ENCODE assay signal across 1 cellular context in the genomic region with DNA sequence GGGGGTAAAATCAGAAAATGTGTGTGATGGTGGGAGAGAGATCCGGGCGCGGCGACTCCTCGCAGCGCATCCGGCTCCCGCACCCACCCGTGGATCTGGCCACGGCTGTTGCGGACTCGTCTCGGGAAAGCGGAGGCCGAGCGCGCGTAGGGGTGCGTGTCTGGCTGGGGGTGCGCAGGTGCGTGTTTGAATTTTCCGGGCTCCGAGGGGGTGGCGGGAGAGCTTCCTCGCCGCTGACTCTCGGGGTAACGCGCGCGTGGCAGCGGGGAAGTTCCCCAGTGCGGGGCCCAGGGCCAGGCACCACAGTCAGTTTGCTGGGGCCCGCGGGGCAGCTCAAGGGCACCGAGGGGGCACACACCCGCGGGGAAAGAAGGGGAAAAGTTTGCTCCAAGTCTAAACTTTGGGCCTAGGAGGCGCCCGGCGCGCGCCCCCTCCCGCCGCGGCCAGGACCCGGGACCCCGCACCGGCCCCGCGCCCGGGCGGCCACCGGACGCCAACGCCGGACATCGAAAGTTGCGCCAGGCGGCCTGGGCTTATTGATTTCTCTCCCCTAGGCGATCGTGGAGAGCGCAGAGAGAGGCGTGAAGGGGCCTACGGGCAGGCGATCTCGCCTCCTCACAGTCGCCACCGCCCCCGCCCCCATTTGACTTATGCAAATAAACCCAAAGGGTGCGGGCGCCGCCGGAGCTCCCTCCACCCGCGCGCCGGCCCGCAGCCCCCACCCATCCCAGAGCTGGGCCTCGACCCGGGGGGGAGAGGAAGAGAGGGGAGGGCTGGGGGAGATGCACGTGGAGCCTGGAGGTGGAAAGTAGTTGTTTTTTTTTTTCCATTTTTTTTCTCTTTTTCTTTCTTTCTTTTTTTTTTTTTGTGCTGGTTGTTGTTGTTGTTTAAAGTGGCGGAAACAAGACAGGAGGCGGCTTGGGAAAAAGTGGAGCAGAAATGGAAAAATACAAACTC.
A peak's percentile ranks its signal among the peaks of the same experiment; 100 is the strongest.
TF ChIP-seq lines count a peak whose summit lies in the region.

No MANE protein-coding gene starts in this region.

TF ChIP-seq in HepG2, 621 proteins besides CTCF, POLR2A, EP300 and RAD21 (continued from another document and continues in another):
- TF ChIP-seq, protein P1, sequence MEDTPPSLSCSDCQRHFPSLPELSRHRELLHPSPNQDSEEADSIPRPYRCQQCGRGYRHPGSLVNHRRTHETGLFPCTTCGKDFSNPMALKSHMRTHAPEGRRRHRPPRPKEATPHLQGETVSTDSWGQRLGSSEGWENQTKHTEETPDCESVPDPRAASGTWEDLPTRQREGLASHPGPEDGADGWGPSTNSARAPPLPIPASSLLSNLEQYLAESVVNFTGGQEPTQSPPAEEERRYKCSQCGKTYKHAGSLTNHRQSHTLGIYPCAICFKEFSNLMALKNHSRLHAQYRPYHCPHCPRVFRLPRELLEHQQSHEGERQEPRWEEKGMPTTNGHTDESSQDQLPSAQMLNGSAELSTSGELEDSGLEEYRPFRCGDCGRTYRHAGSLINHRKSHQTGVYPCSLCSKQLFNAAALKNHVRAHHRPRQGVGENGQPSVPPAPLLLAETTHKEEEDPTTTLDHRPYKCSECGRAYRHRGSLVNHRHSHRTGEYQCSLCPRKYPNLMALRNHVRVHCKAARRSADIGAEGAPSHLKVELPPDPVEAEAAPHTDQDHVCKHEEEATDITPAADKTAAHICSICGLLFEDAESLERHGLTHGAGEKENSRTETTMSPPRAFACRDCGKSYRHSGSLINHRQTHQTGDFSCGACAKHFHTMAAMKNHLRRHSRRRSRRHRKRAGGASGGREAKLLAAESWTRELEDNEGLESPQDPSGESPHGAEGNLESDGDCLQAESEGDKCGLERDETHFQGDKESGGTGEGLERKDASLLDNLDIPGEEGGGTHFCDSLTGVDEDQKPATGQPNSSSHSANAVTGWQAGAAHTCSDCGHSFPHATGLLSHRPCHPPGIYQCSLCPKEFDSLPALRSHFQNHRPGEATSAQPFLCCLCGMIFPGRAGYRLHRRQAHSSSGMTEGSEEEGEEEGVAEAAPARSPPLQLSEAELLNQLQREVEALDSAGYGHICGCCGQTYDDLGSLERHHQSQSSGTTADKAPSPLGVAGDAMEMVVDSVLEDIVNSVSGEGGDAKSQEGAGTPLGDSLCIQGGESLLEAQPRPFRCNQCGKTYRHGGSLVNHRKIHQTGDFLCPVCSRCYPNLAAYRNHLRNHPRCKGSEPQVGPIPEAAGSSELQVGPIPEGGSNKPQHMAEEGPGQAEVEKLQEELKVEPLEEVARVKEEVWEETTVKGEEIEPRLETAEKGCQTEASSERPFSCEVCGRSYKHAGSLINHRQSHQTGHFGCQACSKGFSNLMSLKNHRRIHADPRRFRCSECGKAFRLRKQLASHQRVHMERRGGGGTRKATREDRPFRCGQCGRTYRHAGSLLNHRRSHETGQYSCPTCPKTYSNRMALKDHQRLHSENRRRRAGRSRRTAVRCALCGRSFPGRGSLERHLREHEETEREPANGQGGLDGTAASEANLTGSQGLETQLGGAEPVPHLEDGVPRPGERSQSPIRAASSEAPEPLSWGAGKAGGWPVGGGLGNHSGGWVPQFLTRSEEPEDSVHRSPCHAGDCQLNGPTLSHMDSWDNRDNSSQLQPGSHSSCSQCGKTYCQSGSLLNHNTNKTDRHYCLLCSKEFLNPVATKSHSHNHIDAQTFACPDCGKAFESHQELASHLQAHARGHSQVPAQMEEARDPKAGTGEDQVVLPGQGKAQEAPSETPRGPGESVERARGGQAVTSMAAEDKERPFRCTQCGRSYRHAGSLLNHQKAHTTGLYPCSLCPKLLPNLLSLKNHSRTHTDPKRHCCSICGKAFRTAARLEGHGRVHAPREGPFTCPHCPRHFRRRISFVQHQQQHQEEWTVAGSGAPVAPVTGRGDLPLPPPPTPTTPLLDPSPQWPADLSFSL (CRISPR knock-in tag; IDR thresholded peaks at IDR 0.05), result peak; percentile 36; the same call in 1 of the 2 replicates
- no peak for TF ChIP-seq ZBTB21 (CRISPR knock-in tag; IDR thresholded peaks at IDR 0.05)
- TF ChIP-seq ZNF224 (CRISPR knock-in tag; IDR thresholded peaks at IDR 0.05), result 0 out of 2 replicates have a peak, but pooled peaks have one; percentile 57
- 0 out of 2 replicates have a peak, but pooled peaks have one; percentile 44 for TF ChIP-seq NAIF1 (CRISPR knock-in tag; IDR thresholded peaks at IDR 0.05; ENCODE audit: borderline replicate concordance)
- TF ChIP-seq ASH2L (IDR thresholded peaks at IDR 0.05; ENCODE audit: insufficient read length, low read depth, low read length), result peak; percentile 47
- TF ChIP-seq ARNTL (CRISPR knock-in tag; IDR thresholded peaks at IDR 0.05), result peak; percentile 42; the same call in 1 of the 2 replicates
- TF ChIP-seq RXRA (CRISPR knock-in tag; IDR thresholded peaks at IDR 0.05), result 0 out of 2 replicates have a peak, but pooled peaks have one; percentile 5
- TF ChIP-seq KMT2A (CRISPR knock-in tag; IDR thresholded peaks at IDR 0.05), result peak; percentile 26; the same call in 1 of the 2 replicates
- peak; percentile 74 for TF ChIP-seq MXD4 (CRISPR knock-in tag; IDR thresholded peaks at IDR 0.05)
- TF ChIP-seq HNRNPK (IDR thresholded peaks at IDR 0.05; ENCODE audit: low read depth, low read length, poor library complexity, severe bottlenecking), result peak; percentile 41
- TF ChIP-seq ZMYM4 (CRISPR knock-in tag; IDR thresholded peaks at IDR 0.05), result no peak; the same call in 1 of the 2 replicates
- TF ChIP-seq GATA4 (IDR thresholded peaks at IDR 0.05; ENCODE audit: borderline replicate concordance, low read depth), result 0 out of 2 replicates have a peak, but pooled peaks have one; percentile 18
- peak; percentile 32; the same call in 1 of the 2 replicates for TF ChIP-seq FOXK2 (IDR thresholded peaks at IDR 0.05)
- TF ChIP-seq ONECUT2 (CRISPR knock-in tag; IDR thresholded peaks at IDR 0.05), result peak; percentile 90
- TF ChIP-seq, protein P2, sequence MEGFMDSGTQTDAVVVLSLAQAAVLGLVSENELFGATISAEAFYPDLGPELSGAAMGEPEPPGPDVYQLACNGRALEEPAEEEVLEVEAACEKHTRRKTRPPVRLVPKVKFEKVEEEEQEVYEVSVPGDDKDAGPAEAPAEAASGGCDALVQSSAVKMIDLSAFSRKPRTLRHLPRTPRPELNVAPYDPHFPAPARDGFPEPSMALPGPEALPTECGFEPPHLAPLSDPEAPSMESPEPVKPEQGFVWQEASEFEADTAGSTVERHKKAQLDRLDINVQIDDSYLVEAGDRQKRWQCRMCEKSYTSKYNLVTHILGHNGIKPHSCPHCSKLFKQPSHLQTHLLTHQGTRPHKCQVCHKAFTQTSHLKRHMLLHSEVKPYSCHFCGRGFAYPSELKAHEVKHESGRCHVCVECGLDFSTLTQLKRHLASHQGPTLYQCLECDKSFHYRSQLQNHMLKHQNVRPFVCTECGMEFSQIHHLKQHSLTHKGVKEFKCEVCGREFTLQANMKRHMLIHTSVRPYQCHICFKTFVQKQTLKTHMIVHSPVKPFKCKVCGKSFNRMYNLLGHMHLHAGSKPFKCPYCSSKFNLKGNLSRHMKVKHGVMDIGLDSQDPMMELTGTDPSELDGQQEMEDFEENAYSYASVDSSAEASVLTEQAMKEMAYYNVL (CRISPR knock-in tag; IDR thresholded peaks at IDR 0.05; ENCODE audit: borderline replicate concordance), result peak; percentile 65; the same call in 1 of the 2 replicates
- TF ChIP-seq, protein P3, sequence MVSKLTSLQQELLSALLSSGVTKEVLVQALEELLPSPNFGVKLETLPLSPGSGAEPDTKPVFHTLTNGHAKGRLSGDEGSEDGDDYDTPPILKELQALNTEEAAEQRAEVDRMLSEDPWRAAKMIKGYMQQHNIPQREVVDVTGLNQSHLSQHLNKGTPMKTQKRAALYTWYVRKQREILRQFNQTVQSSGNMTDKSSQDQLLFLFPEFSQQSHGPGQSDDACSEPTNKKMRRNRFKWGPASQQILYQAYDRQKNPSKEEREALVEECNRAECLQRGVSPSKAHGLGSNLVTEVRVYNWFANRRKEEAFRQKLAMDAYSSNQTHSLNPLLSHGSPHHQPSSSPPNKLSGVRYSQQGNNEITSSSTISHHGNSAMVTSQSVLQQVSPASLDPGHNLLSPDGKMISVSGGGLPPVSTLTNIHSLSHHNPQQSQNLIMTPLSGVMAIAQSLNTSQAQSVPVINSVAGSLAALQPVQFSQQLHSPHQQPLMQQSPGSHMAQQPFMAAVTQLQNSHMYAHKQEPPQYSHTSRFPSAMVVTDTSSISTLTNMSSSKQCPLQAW (CRISPR knock-in tag; IDR thresholded peaks at IDR 0.05), result no peak
- TF ChIP-seq MXI1 (IDR thresholded peaks at IDR 0.05; ENCODE audit: borderline replicate concordance, low read depth, low read length), result peak; percentile 49; the same call in 2 of the 3 replicates
- no peak for TF ChIP-seq FOXA1 (IDR thresholded peaks at IDR 0.05)
- peak; percentile 46; the same call in 1 of the 2 replicates for TF ChIP-seq FOXA1 (CRISPR knock-in tag; IDR thresholded peaks at IDR 0.05)
- 0 out of 2 replicates have a peak, but pooled peaks have one; percentile 17 for TF ChIP-seq ISL2 (CRISPR knock-in tag; IDR thresholded peaks at IDR 0.05)
- TF ChIP-seq PHF21A (CRISPR knock-in tag; IDR thresholded peaks at IDR 0.05), result 0 out of 2 replicates have a peak, but pooled peaks have one; percentile 35
- TF ChIP-seq FOSL2 (CRISPR knock-in tag; IDR thresholded peaks at IDR 0.05), result peak; percentile 25
- TF ChIP-seq, protein P4, sequence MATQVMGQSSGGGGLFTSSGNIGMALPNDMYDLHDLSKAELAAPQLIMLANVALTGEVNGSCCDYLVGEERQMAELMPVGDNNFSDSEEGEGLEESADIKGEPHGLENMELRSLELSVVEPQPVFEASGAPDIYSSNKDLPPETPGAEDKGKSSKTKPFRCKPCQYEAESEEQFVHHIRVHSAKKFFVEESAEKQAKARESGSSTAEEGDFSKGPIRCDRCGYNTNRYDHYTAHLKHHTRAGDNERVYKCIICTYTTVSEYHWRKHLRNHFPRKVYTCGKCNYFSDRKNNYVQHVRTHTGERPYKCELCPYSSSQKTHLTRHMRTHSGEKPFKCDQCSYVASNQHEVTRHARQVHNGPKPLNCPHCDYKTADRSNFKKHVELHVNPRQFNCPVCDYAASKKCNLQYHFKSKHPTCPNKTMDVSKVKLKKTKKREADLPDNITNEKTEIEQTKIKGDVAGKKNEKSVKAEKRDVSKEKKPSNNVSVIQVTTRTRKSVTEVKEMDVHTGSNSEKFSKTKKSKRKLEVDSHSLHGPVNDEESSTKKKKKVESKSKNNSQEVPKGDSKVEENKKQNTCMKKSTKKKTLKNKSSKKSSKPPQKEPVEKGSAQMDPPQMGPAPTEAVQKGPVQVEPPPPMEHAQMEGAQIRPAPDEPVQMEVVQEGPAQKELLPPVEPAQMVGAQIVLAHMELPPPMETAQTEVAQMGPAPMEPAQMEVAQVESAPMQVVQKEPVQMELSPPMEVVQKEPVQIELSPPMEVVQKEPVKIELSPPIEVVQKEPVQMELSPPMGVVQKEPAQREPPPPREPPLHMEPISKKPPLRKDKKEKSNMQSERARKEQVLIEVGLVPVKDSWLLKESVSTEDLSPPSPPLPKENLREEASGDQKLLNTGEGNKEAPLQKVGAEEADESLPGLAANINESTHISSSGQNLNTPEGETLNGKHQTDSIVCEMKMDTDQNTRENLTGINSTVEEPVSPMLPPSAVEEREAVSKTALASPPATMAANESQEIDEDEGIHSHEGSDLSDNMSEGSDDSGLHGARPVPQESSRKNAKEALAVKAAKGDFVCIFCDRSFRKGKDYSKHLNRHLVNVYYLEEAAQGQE (IDR thresholded peaks at IDR 0.05; ENCODE audit: borderline replicate concordance in 1 of 2, low read depth in 1 of 2, low read length in 2 of 2), result peak in 1 of 2 experiments; percentile 18; a peak in 1 of 4 replicates
- 0 out of 2 replicates have a peak, but pooled peaks have one; percentile 24 for TF ChIP-seq YEATS4 (CRISPR knock-in tag; IDR thresholded peaks at IDR 0.05; ENCODE audit: borderline replicate concordance)
- TF ChIP-seq ZFY (CRISPR knock-in tag; IDR thresholded peaks at IDR 0.05), result peak; percentile 44; the same call in 1 of the 2 replicates
- TF ChIP-seq POLR2G (IDR thresholded peaks at IDR 0.05; ENCODE audit: low read depth, low read length), result peak; percentile 62; the same call in 1 of the 2 replicates
- no peak for TF ChIP-seq ZNF354B (CRISPR knock-in tag; IDR thresholded peaks at IDR 0.05)
- TF ChIP-seq, protein P5, sequence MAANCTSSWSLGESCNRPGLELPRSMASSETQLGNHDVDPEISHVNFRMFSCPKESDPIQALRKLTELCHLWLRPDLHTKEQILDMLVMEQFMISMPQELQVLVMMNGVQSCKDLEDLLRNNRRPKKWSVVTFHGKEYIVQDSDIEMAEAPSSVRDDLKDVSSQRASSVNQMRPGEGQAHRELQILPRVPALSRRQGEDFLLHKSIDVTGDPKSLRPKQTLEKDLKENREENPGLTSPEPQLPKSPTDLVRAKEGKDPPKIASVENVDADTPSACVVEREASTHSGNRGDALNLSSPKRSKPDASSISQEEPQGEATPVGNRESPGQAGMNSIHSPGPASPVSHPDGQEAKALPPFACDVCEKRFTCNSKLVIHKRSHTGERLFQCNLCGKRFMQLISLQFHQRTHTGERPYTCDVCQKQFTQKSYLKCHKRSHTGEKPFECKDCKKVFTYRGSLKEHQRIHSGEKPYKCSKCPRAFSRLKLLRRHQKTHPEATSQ (CRISPR knock-in tag; IDR thresholded peaks at IDR 0.05; ENCODE audit: borderline replicate concordance), result peak; percentile 27; the same call in 1 of the 2 replicates
- peak; percentile 18; the same call in 1 of the 2 replicates for TF ChIP-seq KLF6 (CRISPR knock-in tag; IDR thresholded peaks at IDR 0.05)
- TF ChIP-seq SYNCRIP (IDR thresholded peaks at IDR 0.05; ENCODE audit: insufficient read depth, low read depth, low read length), result no peak
- TF ChIP-seq, protein P6, sequence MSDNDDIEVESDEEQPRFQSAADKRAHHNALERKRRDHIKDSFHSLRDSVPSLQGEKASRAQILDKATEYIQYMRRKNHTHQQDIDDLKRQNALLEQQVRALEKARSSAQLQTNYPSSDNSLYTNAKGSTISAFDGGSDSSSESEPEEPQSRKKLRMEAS (IDR thresholded peaks at IDR 0.05), result peak; percentile 55
- TF ChIP-seq, protein P7, sequence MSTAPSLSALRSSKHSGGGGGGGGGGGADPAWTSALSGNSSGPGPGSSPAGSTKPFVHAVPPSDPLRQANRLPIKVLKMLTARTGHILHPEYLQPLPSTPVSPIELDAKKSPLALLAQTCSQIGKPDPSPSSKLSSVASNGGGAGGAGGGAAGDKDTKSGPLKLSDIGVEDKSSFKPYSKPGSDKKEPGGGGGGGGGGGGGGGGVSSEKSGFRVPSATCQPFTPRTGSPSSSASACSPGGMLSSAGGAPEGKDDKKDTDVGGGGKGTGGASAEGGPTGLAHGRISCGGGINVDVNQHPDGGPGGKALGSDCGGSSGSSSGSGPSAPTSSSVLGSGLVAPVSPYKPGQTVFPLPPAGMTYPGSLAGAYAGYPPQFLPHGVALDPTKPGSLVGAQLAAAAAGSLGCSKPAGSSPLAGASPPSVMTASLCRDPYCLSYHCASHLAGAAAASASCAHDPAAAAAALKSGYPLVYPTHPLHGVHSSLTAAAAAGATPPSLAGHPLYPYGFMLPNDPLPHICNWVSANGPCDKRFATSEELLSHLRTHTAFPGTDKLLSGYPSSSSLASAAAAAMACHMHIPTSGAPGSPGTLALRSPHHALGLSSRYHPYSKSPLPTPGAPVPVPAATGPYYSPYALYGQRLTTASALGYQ (CRISPR knock-in tag; IDR thresholded peaks at IDR 0.05), result peak; percentile 22; the same call in 1 of the 2 replicates
- TF ChIP-seq, protein P8, sequence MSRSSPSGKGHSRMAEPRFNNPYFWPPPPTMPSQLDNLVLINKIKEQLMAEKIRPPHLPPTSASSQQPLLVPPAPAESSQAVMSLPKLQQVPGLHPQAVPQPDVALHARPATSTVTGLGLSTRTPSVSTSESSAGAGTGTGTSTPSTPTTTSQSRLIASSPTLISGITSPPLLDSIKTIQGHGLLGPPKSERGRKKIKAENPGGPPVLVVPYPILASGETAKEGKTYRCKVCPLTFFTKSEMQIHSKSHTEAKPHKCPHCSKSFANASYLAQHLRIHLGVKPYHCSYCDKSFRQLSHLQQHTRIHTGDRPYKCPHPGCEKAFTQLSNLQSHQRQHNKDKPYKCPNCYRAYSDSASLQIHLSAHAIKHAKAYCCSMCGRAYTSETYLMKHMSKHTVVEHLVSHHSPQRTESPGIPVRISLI (CRISPR knock-in tag; IDR thresholded peaks at IDR 0.05; ENCODE audit: borderline replicate concordance), result 0 out of 2 replicates have a peak, but pooled peaks have one; percentile 44
- peak; percentile 46; the same call in 1 of the 2 replicates for TF ChIP-seq KAT7 (CRISPR knock-in tag; IDR thresholded peaks at IDR 0.05; ENCODE audit: borderline replicate concordance)
